36 cellular contexts compared by ENCODE assay signal in the genomic region with DNA sequence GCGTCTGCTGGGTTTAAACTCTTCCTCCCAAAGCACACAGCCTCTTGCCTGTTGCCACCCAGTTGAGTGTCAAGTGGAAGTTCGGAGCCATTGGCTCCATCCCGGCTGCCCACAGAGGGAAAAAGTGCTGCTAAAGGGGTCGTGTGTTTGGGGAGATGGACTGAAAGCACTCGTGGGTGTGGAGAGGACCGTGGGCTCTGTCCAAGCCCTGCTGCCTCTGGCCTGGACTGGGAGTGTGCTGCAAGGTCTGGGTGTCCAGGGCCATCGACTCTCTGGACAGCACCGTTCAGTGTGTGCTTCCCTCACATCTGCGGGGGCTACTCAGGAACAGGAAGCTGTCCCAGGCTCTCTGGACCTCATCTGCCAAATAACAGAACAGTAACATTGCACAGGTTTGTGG.
"Had no signal": no experiment of that assay in that cellular context is flagged by ENCODE, and none has a peak within 500 bp of the region (broad histone marks: within the 10 kb centered on the region; RNA-seq: fewer than 3 reads in every experiment).

No MANE protein-coding gene starts in this region.

- H3K4me3 Mint-ChIP-seq: activated naive CD8-positive, alpha-beta T cell; natural killer cell treated with Interleukin-12 subunit alpha and Interleukin-12 subunit beta and Interleukin-15 and Interleukin-18, amount 100 ng/mL, for 72 hours; T-helper 17 cell had no signal

- DNase-seq: activated CD4-positive, alpha-beta T cell treated with anti-CD3 and anti-CD28 coated beads for 48 hours; activated CD4-positive, alpha-beta T cell treated with anti-CD3 and anti-CD28 coated beads, Interleukin-2, amount 50 U/mL, for 48 hours; activated effector memory CD4-positive, alpha-beta T cell treated with Interleukin-2 at 50 U/mL for 16 hours; activated naive CD4-positive, alpha-beta T cell treated with Interleukin-2 at 50 U/mL for 16 hours; amniotic stem cell; brain microvascular endothelial cell; central memory CD4-positive, alpha-beta T cell; dermis blood vessel endothelial cell; effector CD4-positive, alpha-beta T cell; esophagus squamous epithelium; foreskin melanocyte; heart right ventricle; kidney glomerular epithelial cell; lower lobe of right lung; mesenchymal stem cell; retina; stimulated activated CD4-positive, alpha-beta T cell treated with anti-CD3 and anti-CD28 coated beads, Interleukin-15, amount 100 ng/mL, for 24 hours; stimulated activated CD4-positive, alpha-beta T cell treated with anti-CD3 and anti-CD28 coated beads, Interleukin-2, amount 100 ng/mL, for 24 hours; stimulated activated naive CD4-positive, alpha-beta T cell; T-helper 17 cell; T1000; WERI-Rb-1 had no signal

- H3K9me3 ChIP-seq: esophagus squamous epithelium, heart right ventricle, lower lobe of right lung, pancreas, prostate gland, thoracic aorta, upper lobe of left lung, vagina had no signal

- FAIRE-seq: astrocyte, colon, endometrium, pancreas had no signal

- H3K27me3 ChIP-seq: brain microvascular endothelial cell, pancreas, vagina had no signal

- ATAC-seq: activated CD4-positive, CD25-positive, alpha-beta regulatory T cell treated with anti-CD3 and anti-CD28 coated beads, Interleukin-2, amount 50 U/mL, for 24 hours; heart right ventricle; left lobe of liver; lower lobe of right lung; natural killer cell treated with Interleukin-12 subunit alpha and Interleukin-12 subunit beta and Interleukin-15 and Interleukin-18, amount 100 ng/mL, for 72 hours; pancreas; SK-N-SH treated with all-trans-retinoic acid at 6 μM for 48 hours; T-helper 17 cell had no signal

- H3K4me1 Mint-ChIP-seq: T-helper 17 cell had no signal

- H3K9me3 Mint-ChIP-seq: natural killer cell treated with Interleukin-12 subunit alpha and Interleukin-12 subunit beta and Interleukin-15 and Interleukin-18, amount 100 ng/mL, for 72 hours had no signal

- H3K4me3 ChIP-seq: esophagus squamous epithelium, lower lobe of right lung, pancreas, prostate gland, thoracic aorta, upper lobe of left lung, vagina had no signal

- H3K36me3 ChIP-seq: brain microvascular endothelial cell, esophagus squamous epithelium, heart right ventricle, lower lobe of right lung, pancreas, prostate gland, thoracic aorta, upper lobe of left lung, vagina, WERI-Rb-1 had no signal

- H3K27ac ChIP-seq: brain microvascular endothelial cell, epithelial cell of prostate, esophagus squamous epithelium, pancreas, prostate gland, thoracic aorta, upper lobe of left lung, vagina, WERI-Rb-1 had no signal

- H3K27ac Mint-ChIP-seq: activated naive CD8-positive, alpha-beta T cell; natural killer cell treated with Interleukin-12 subunit alpha and Interleukin-12 subunit beta and Interleukin-15 and Interleukin-18, amount 100 ng/mL, for 72 hours; T-helper 17 cell had no signal

- H3K36me3 Mint-ChIP-seq: activated naive CD8-positive, alpha-beta T cell; natural killer cell treated with Interleukin-12 subunit alpha and Interleukin-12 subunit beta and Interleukin-15 and Interleukin-18, amount 100 ng/mL, for 72 hours had no signal
